10 cellular contexts compared by ENCODE assay signal in the genomic region with DNA sequence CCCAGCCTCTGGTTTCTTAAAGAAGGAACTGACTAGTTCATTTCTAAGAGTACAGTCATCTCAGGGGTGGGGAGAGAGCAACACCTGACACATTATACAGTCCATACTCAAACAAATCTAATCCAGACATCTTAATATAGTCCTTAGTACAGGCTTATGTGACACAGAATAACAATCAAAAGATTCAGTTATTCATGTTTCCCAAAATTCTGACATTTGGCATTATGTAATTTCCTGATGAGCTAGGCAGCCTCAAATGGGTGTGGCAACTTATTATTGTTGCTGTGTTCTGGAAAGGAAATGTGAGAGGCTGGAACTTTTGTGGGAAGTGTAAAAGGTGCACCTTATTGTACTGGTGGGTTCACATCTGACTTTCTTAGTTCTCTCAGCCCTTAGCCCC.
A peak's percentile ranks its signal among the peaks of the same experiment; 100 is the strongest.
DNase-seq lines count a peak whose midpoint lies in the region; ATAC-seq lines count a peak whose summit lies in the region.
"Had no signal": no experiment of that assay in that cellular context is flagged by ENCODE, and none has a peak within 500 bp of the region (broad histone marks: within the 10 kb centered on the region; RNA-seq: fewer than 3 reads in every experiment).

No MANE protein-coding gene starts in this region.

- H3K9ac ChIP-seq in BLaER1 (no peak overlapping the region), mucosa of rectum (ENCODE audit: low read depth in 1 of 2, low read length in 2 of 2) (no peak overlapping the region)

- H3K9me3 ChIP-seq in BLaER1 (peaks cover 13% of the 10 kb centered on the region), mucosa of rectum (ENCODE audit: control insufficient read depth in 2 of 2, low read length in 2 of 2) (no peaks in the 10 kb centered on the region)

- H3K27me3 ChIP-seq in BLaER1, result no peaks in the 10 kb centered on the region
- no peaks in the 10 kb centered on the region for H3K27me3 ChIP-seq in mucosa of rectum (ENCODE audit: control insufficient read depth in 2 of 2, insufficient read depth in 2 of 2, low read length in 2 of 2)

- peak overlapping the region; percentile 47; the same call in 1 of the 2 replicates for H3K4me2 ChIP-seq in BLaER1

- H3K27ac ChIP-seq in BLaER1 (peak overlapping the region; percentile 62; the same call in 1 of the 2 replicates), cingulate gyrus (ENCODE audit: low read depth, low read length) (peak overlapping the region; percentile 44), mucosa of rectum (ENCODE audit: low read depth in 2 of 2, low read length in 2 of 2) (peak overlapping the region; percentile 1 to 29)

- no peak for ATAC-seq in HG02973 (IDR thresholded peaks at IDR 0.05; ENCODE audit: unreplicated experiment)
- ATAC-seq in GM19397 (IDR thresholded peaks at IDR 0.05; ENCODE audit: unreplicated experiment), result no peak
- ATAC-seq: Panc1 had no signal

- DNase-seq in HT1080 (ENCODE audit: low read depth), result peak; percentile 64
- no peak for DNase-seq in NCI-H446 (lab: John Stamatoyannopoulos, UW)
- no peak for DNase-seq in foreskin melanocyte
- DNase-seq: amniotic stem cell had no signal

- H3K36me3 ChIP-seq in BLaER1, result peaks cover 19% of the 10 kb centered on the region
- no peaks in the 10 kb centered on the region for H3K36me3 ChIP-seq in mucosa of rectum (ENCODE audit: control insufficient read depth in 2 of 2, insufficient read depth in 2 of 2, low read length in 2 of 2)

- H3K4me3 ChIP-seq in BLaER1 (peak overlapping the region; percentile 19; the same call in 1 of the 2 replicates), mucosa of rectum (ENCODE audit: low read length in 2 of 2) (no peak overlapping the region)

- H4K20me1 ChIP-seq in BLaER1, result no peaks in the 10 kb centered on the region

- H3K4me1 ChIP-seq in BLaER1, result peaks cover 62% of the 10 kb centered on the region
- H3K4me1 ChIP-seq in mucosa of rectum (ENCODE audit: control insufficient read depth in 2 of 2, insufficient read depth in 2 of 2, low read length in 2 of 2), result peaks cover 4 to 6% of the 10 kb centered on the region in 2 donors
